ENCODE assay signal across 8 cellular contexts in genomic region chr3:102206506-102207145, GRCh38.
DNase-seq lines count a peak whose midpoint lies in the region; ATAC-seq and TF ChIP-seq lines count a peak whose summit lies in the region.

No MANE protein-coding gene starts in this region.

- no peaks in the 10 kb centered on the region for H3K27me3 ChIP-seq in BJ (ENCODE audit: control insufficient read depth, insufficient read depth, low read length)

- H3K36me3 ChIP-seq in BJ (ENCODE audit: control insufficient read depth, insufficient read depth, low read length) = no peaks in the 10 kb centered on the region

- no peak overlapping the region for H3K4me3 ChIP-seq in BJ (ENCODE audit: low read depth, low read length)
- peak overlapping the region; percentile 11 for H3K4me3 ChIP-seq in fibroblast of the aortic adventitia (ENCODE audit: low read depth, low read length)

- CTCF ChIA-PET in BJ (lab: Yijun Ruan, JAX) = no interaction called here

- POLR2A ChIA-PET in BJ (lab: Charles Lee) = no interaction called here

- no peak for ATAC-seq in GM19467 (IDR thresholded peaks at IDR 0.05; ENCODE audit: unreplicated experiment)
- ATAC-seq in HG03457 (IDR thresholded peaks at IDR 0.05; ENCODE audit: unreplicated experiment) = no peak

- intact Hi-C loops in posterior vena cava (cut with DNase I) = no loop called here

- DNase-seq in BJ (ENCODE audit: low read depth) = peak; percentile 51
- DNase-seq in RPMI8226 = peak; percentile 19
- DNase-seq in fibroblast of the aortic adventitia (ENCODE audit: low read depth) = peak; percentile 89
- DNase-seq in posterior vena cava (ENCODE audit: low spot score) = peak; percentile 93
- no peak for DNase-seq in GF-D8 (lab: John Stamatoyannopoulos, UW)
- no peak for DNase-seq in cerebellar cortex (ENCODE audit: low spot score)

- no peak for TF ChIP-seq CTCF in BJ (IDR thresholded peaks at IDR 0.05; ENCODE audit: insufficient read depth, low read depth, low read length)
- no peak for TF ChIP-seq CTCF in fibroblast of the aortic adventitia (IDR thresholded peaks at IDR 0.05; ENCODE audit: insufficient read depth, low read length)

Comparison
In these comparisons a context has a peak if more than half of its experiments do, and no peak if none do; other contexts are left out.
1. DNase-seq: peak in BJ (single experiment), RPMI8226 (single experiment), fibroblast of the aortic adventitia (single experiment) and posterior vena cava (single experiment); none in GF-D8 (single experiment) and cerebellar cortex (single experiment).